ENCODE assay signal across 26 cellular contexts in genomic region chr11:4495986-4496385, GRCh38. TPM values are rescaled to one million over a fixed set of nuclear protein-coding genes. Genes with fewer than 3 reads are reported as not detected.
"Had no signal": no experiment of that assay in that cellular context is flagged by ENCODE, and none has a peak within 500 bp of the region (broad histone marks: within the 10 kb centered on the region; RNA-seq: fewer than 3 reads in every experiment).

No MANE protein-coding gene starts in this region.

- H3K4me2 ChIP-seq: KMS-11 had no signal

- H3K36me3 ChIP-seq: Peyer's patch, SJCRH30 had no signal

- H3K4me3 ChIP-seq: Peyer's patch, SJCRH30 had no signal

- H3K9me3 ChIP-seq: Peyer's patch had no signal

- H3K4me1 ChIP-seq: Peyer's patch, SJCRH30 had no signal

- H3K27ac ChIP-seq: KMS-11, Peyer's patch, SJCRH30 had no signal

- H3K27me3 ChIP-seq: Peyer's patch had no signal

- ATAC-seq: HepG2, PC-3, Right ventricle myocardium inferior, SK-N-SH treated with all-trans-retinoic acid at 6 μM for 48 hours had no signal

- FAIRE-seq: HepG2 had no signal

- DNase-seq: IMR-90; Kasumi-1; MM.1S; NCI-H1092 treated with DMSO at 0.1 percent for 48 hours; NCI-H1436; NCI-H187; NCI-H2029 treated with DMSO at 0.1 percent for 48 hours; NCI-H2171 treated with DMSO at 0.1 percent for 48 hours; NCI-H345; NCI-H446 treated with DMSO at 0.1 percent for 48 hours; NCI-H510A treated with DMSO at 0.1 percent for 48 hours; NCI-H526; NCI-H82; NK-92 treated with Interleukin-12 subunit alpha and Interleukin-12 subunit beta, amount 100 ng/mL, for 24 hours; PC-3; Peyer's patch; SHP77 treated with DMSO at 0.1 percent for 48 hours; SJCRH30 had no signal

- H3K9ac ChIP-seq: KMS-11 had no signal

RNA-seq across cellular contexts. Expression of gene OR52K1, which starts 13.5 kb away (rescaled TPM):
- total RNA-seq: HepG2, HT1080, IMR-90, M059J, OCI-LY7, PC-3, Peyer's patch, Right ventricle myocardium inferior, RPMI7951, SJCRH30 had no signal
- polyA plus RNA-seq: HepG2, IMR-90 had no signal

RNA-seq across cellular contexts. Expression of gene OR52K2, which starts 46.9 kb away (rescaled TPM):
- total RNA-seq: HepG2, HT1080, IMR-90, M059J, OCI-LY7, PC-3, Peyer's patch, Right ventricle myocardium inferior, RPMI7951, SJCRH30 had no signal
- polyA plus RNA-seq: HepG2, IMR-90 had no signal

RNA-seq across cellular contexts. Expression of gene OR52M1, which starts 49.0 kb away (rescaled TPM):
- total RNA-seq: HepG2, HT1080, IMR-90, M059J, OCI-LY7, PC-3, Peyer's patch, Right ventricle myocardium inferior, RPMI7951, SJCRH30 had no signal
- polyA plus RNA-seq: HepG2, IMR-90 had no signal
